ENCODE assay signal across 8 cellular contexts in genomic region chr18:51151568-51152511, GRCh38. TPM values are rescaled to one million over a fixed set of nuclear protein-coding genes. Genes with fewer than 3 reads are reported as not detected.
DNase-seq lines count a peak whose midpoint lies in the region; ATAC-seq and TF ChIP-seq lines count a peak whose summit lies in the region.

No MANE protein-coding gene starts in this region.

- H3K4me1 ChIP-seq in PC-9 (replicated peaks; ENCODE audit: insufficient read depth) = peaks cover 16% of the 10 kb centered on the region

- no peaks in the 10 kb centered on the region for H3K36me3 Mint-ChIP-seq in activated T-cell treated with anti-CD3 and anti-CD28 coated beads, Interleukin-2, amount 50 U/mL, for 4 hours (ENCODE audit: insufficient read depth)

- peak; percentile 88 for DNase-seq in activated T-cell treated with anti-CD3 and anti-CD28 coated beads, Interleukin-2, amount 50 U/mL, for 4 hours
- DNase-seq in stimulated activated CD4-positive, alpha-beta T cell treated with anti-CD3 and anti-CD28 coated beads, Interleukin-15, amount 100 ng/mL, for 24 hours = peak; percentile 78
- DNase-seq in retina (no peak), PC-9 (no peak), HT-29 (ENCODE audit: low spot score) (no peak)

- ATAC-seq in GM18907 (IDR thresholded peaks at IDR 0.05; ENCODE audit: unreplicated experiment) = peak; percentile 31
- peak; percentile 29 for ATAC-seq in HG03521 (IDR thresholded peaks at IDR 0.05; ENCODE audit: unreplicated experiment)
- ATAC-seq in activated T-cell treated with anti-CD3 and anti-CD28 coated beads, Interleukin-2, amount 50 U/mL, for 4 hours = peak; percentile 56 to 61
- ATAC-seq in GM21786 (IDR thresholded peaks at IDR 0.05; ENCODE audit: unreplicated experiment) = no peak

- H3F3A ChIP-seq in PC-9 (ENCODE audit: insufficient read depth, low read depth) = peaks cover 10% of the 10 kb centered on the region; the same call in 1 of the 2 replicates

- CTCF ChIA-PET in PC-9 (lab: Charles Lee) = no interaction called here

- H3K4me2 ChIP-seq in PC-9 = no peak overlapping the region

- no peaks in the 10 kb centered on the region for H3K9me3 Mint-ChIP-seq in activated T-cell treated with anti-CD3 and anti-CD28 coated beads, Interleukin-2, amount 50 U/mL, for 4 hours

- H3K9me3 ChIP-seq in PC-9 (ENCODE audit: insufficient read depth, low read depth) = no peaks in the 10 kb centered on the region

- intact Hi-C loops in PC-9 (cut with micrococcal nuclease; ENCODE audit: unreplicated experiment) = no loop called here

- no peaks in the 10 kb centered on the region for H3K36me3 ChIP-seq in PC-9 (ENCODE audit: low read depth)

- no peaks in the 10 kb centered on the region for H3K79me2 ChIP-seq in PC-9 (ENCODE audit: low read depth)

- no peak for TF ChIP-seq CTCF in PC-9 (conservative IDR thresholded peaks at IDR 0.05)

- no peaks in the 10 kb centered on the region for H3K27me3 ChIP-seq in PC-9 (ENCODE audit: insufficient read depth, low read depth)

- no peaks in the 10 kb centered on the region for H3K27me3 Mint-ChIP-seq in activated T-cell treated with anti-CD3 and anti-CD28 coated beads, Interleukin-2, amount 50 U/mL, for 4 hours (ENCODE audit: low read depth)

- H3K4me3 Mint-ChIP-seq in activated T-cell treated with anti-CD3 and anti-CD28 coated beads, Interleukin-2, amount 50 U/mL, for 4 hours = peak overlapping the region; percentile 72

- H4K20me1 ChIP-seq in PC-9 (ENCODE audit: insufficient read depth) = no peaks in the 10 kb centered on the region

- H3K9me2 ChIP-seq in PC-9 (ENCODE audit: insufficient read depth) = no peaks in the 10 kb centered on the region

- no TSS peak for BruUV-seq in PC-9 (replicated peaks; lab: Mats Ljungman, UMichigan)

- H3K4me3 ChIP-seq in PC-9 = no peak overlapping the region

- H3K4me1 Mint-ChIP-seq in activated T-cell treated with anti-CD3 and anti-CD28 coated beads, Interleukin-2, amount 50 U/mL, for 4 hours (ENCODE audit: low read depth) = peaks cover 49% of the 10 kb centered on the region

- POLR2A ChIA-PET in PC-9 (lab: Charles Lee; ENCODE audit: unreplicated experiment) = no interaction called here

- no peak overlapping the region for H2AFZ ChIP-seq in PC-9

- no peak overlapping the region for H3K27ac ChIP-seq in PC-9

RNA-seq across cellular contexts. Expression of gene MEX3C, which starts 45.6 kb away (rescaled TPM):
- 10 to 100 TPM; 67.4 to 89.2 (median 80.3) TPM for total RNA-seq in activated T-cell treated with anti-CD3 and anti-CD28 coated beads, Interleukin-2, amount 50 U/mL, for 4 hours
- 21.1 and 26.2 TPM in 2 replicates for total RNA-seq in PC-9 (2021)
- 28.5 and 38.3 TPM in 2 replicates for total RNA-seq in HT-29 (2014; rRNA removed; shearing (Covaris generic))

Comparison
In these comparisons a context has a peak if more than half of its experiments do, and no peak if none do; other contexts are left out.
1. DNase-seq: peak in activated T-cell treated with anti-CD3 and anti-CD28 coated beads, Interleukin-2, amount 50 U/mL, for 4 hours (single experiment) and stimulated activated CD4-positive, alpha-beta T cell treated with anti-CD3 and anti-CD28 coated beads, Interleukin-15, amount 100 ng/mL, for 24 hours (single experiment); none in retina (single experiment), PC-9 (0 of 2) and HT-29 (single experiment).